ENCODE assay signal across 1 cellular context in the genomic region with DNA sequence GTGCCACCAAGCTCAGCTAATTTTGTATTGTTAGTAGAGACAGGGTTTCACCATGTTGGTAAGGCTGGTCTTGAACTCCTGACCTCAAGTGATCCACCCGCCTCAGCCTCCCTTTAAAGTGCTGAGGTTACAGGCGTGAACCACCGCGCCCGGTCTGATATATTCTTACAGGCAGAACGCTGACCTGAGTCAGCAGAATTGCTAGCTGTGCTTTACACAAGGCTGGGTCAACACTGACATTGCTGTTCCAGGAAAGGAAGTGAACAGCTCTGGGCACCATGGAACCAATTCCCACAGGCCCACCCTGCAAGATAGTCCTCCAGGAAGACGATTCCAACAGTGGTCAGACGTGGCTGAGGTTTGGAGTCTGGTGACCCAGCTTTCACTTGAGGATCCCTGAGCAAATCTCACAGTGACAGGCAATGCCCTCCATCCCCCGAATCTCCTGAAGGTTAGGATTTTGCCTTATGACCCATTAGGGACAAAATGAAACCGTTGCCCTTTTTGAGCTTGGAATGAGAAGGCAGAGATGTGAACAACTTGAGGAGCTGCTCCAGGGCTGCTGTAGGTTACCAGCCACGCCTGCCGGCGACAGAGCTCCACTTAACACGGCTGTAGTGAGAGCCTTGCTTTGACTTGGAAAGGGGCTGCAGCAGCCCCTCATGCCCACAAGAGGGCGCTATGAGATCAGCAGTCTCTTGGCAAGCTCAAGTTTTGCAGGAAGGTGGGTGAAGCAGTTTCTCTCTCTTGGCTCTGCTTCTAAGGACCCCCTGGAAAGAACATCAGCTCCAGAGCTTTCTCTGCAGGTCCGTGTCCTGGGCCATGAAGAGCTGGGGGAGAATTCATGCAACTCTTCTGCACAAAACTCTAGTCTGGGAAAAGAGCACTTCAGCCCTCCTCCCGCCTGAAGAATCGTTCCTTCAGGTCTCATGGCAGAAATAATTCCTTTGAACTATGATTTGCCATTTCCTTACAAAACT.
TF ChIP-seq lines count a peak whose summit lies in the region.

No MANE protein-coding gene starts in this region.

TF ChIP-seq in WTC11, 78 proteins besides CTCF, POLR2A, EP300 and RAD21 (continued from another document):
- TF ChIP-seq, protein P1, sequence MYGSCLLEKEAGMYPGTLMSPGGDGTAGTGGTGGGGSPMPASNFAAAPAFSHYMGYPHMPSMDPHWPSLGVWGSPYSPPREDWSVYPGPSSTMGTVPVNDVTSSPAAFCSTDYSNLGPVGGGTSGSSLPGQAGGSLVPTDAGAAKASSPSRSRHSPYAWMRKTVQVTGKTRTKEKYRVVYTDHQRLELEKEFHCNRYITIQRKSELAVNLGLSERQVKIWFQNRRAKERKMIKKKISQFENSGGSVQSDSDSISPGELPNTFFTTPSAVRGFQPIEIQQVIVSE (CRISPR knock-in tag; IDR thresholded peaks at IDR 0.05; ENCODE audit: borderline replicate concordance): no peak
- TF ChIP-seq GTF2I (CRISPR knock-in tag; conservative IDR thresholded peaks at IDR 0.05): no peak
- TF ChIP-seq, protein P2, sequence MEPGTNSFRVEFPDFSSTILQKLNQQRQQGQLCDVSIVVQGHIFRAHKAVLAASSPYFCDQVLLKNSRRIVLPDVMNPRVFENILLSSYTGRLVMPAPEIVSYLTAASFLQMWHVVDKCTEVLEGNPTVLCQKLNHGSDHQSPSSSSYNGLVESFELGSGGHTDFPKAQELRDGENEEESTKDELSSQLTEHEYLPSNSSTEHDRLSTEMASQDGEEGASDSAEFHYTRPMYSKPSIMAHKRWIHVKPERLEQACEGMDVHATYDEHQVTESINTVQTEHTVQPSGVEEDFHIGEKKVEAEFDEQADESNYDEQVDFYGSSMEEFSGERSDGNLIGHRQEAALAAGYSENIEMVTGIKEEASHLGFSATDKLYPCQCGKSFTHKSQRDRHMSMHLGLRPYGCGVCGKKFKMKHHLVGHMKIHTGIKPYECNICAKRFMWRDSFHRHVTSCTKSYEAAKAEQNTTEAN (CRISPR knock-in tag; IDR thresholded peaks at IDR 0.05): no peak
